In the genomic region with DNA sequence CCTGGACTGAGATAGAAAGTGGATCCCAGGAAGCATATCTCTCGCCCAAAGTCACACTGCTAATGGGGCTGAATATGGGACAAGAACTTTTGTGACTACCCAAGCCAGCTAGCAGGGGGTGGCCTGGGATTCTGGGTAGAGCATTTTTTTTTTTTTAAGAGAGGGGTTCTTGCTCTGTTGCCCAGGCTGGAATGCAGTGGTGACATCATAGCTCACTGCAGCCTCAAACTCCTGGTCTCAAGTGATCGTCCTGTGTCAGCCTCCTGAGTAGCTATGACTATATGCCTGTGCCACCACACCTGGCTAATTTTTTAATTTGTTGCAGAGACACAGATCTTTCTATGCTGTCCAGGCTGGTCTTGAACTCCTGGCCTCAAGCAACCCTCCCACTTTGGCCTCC, we compare ENCODE assay signal across 31 cellular contexts. TPM values are rescaled to one million over a fixed set of nuclear protein-coding genes. Genes with fewer than 3 reads are reported as not detected.
"Had no signal": no experiment of that assay in that cellular context is flagged by ENCODE, and none has a peak within 500 bp of the region (broad histone marks: within the 10 kb centered on the region; RNA-seq: fewer than 3 reads in every experiment).

No MANE protein-coding gene starts in this region.

- H3K27ac Mint-ChIP-seq: activated CD4-positive, alpha-beta memory T cell treated with anti-CD3 and anti-CD28 coated beads for 36 hours; activated CD4-positive, alpha-beta T cell treated with anti-CD3 and anti-CD28 coated beads for 36 hours; activated CD4-positive, alpha-beta T cell treated with anti-CD3 and anti-CD28 coated beads, Interleukin-2, amount 10 ng/mL, durations not matched to agents 24 days and 14 days; activated CD8-positive, alpha-beta T cell treated with anti-CD3 and anti-CD28 coated beads, Interleukin-2, amount 10 ng/mL, durations not matched to agents 7 days and 5 days; activated naive CD4-positive, alpha-beta T cell treated with anti-CD3 and anti-CD28 coated beads, Interleukin-2, amount 10 ng/mL, durations not matched to agents 7 days and 5 days; activated naive CD4-positive, alpha-beta T cell treated with anti-CD3 and anti-CD28 coated beads, Interleukin-2, amount 50 U/mL, for 72 hours; activated naive CD8-positive, alpha-beta T cell treated with anti-CD3 and anti-CD28 coated beads, Interleukin-2, amount 10 ng/mL, durations not matched to agents 7 days and 5 days; activated T-cell treated with anti-CD3 and anti-CD28 coated beads, Interleukin-2, amount 50 U/mL, for 24 hours; activated T-cell treated with anti-CD3 and anti-CD28 coated beads, Interleukin-2, amount 50 U/mL, for 72 hours; endodermal cell had no signal

- H3K9me3 Mint-ChIP-seq: activated T-cell treated with anti-CD3 and anti-CD28 coated beads, Interleukin-2, amount 50 U/mL, for 24 hours; central memory CD8-positive, alpha-beta T cell; dendritic cell treated with granulocyte-macrophage colony-stimulating factor and Interleukin-4, amounts not matched to agents 40 ng/mL and 50 ng/mL, for 4 days had no signal

- H3K36me3 ChIP-seq: brain microvascular endothelial cell had no signal

- ATAC-seq: activated CD4-positive, alpha-beta T cell treated with anti-CD3 and anti-CD28 coated beads for 36 hours; activated CD8-positive, alpha-beta T cell treated with anti-CD3 and anti-CD28 coated beads, Interleukin-2, amount 10 ng/mL, durations not matched to agents 7 days and 5 days; activated naive CD4-positive, alpha-beta T cell treated with anti-CD3 and anti-CD28 coated beads, Interleukin-2, amount 50 U/mL, for 72 hours; activated T-cell treated with anti-CD3 and anti-CD28 coated beads, Interleukin-2, amount 50 U/mL, for 72 hours; esophagus mucosa had no signal

- DNase-seq: activated CD4-positive, alpha-beta memory T cell treated with anti-CD3 and anti-CD28 coated beads for 36 hours; activated CD4-positive, alpha-beta T cell treated with anti-CD3 and anti-CD28 coated beads for 36 hours; activated CD4-positive, alpha-beta T cell treated with anti-CD3 and anti-CD28 coated beads, Interleukin-2, amount 10 ng/mL, durations not matched to agents 24 days and 14 days; activated CD4-positive, CD25-positive, alpha-beta regulatory T cell; activated CD4-positive, CD25-positive, alpha-beta regulatory T cell treated with anti-CD3 and anti-CD28 coated beads, Interleukin-2, amount 50 U/mL, for 72 hours; activated CD8-positive, alpha-beta memory T cell treated with anti-CD3 and anti-CD28 coated beads, Interleukin-2, amount 50 U/mL, for 48 hours; activated CD8-positive, alpha-beta T cell treated with anti-CD3 and anti-CD28 coated beads, Interleukin-2, amount 10 ng/mL, durations not matched to agents 7 days and 5 days; activated gamma-delta T cell; activated naive CD4-positive, alpha-beta T cell; activated naive CD4-positive, alpha-beta T cell treated with anti-CD3 and anti-CD28 coated beads, Interleukin-2, amount 10 ng/mL, durations not matched to agents 7 days and 5 days; activated naive CD8-positive, alpha-beta T cell treated with anti-CD3 and anti-CD28 coated beads, Interleukin-2, amount 10 ng/mL, durations not matched to agents 7 days and 5 days; activated T-cell treated with anti-CD3 and anti-CD28 coated beads for 4 hours; activated T-cell treated with anti-CD3 and anti-CD28 coated beads, Interleukin-2, amount 50 U/mL, for 24 hours; activated T-cell treated with anti-CD3 and anti-CD28 coated beads, Interleukin-2, amount 50 U/mL, for 72 hours; brain microvascular endothelial cell; dorsolateral prefrontal cortex; effector memory CD4-positive, alpha-beta T cell; endodermal cell; foreskin fibroblast; T-helper 2 cell had no signal

- H3K4me3 Mint-ChIP-seq: activated CD4-positive, alpha-beta memory T cell treated with anti-CD3 and anti-CD28 coated beads for 36 hours; activated CD4-positive, alpha-beta T cell treated with anti-CD3 and anti-CD28 coated beads for 36 hours; activated CD4-positive, alpha-beta T cell treated with anti-CD3 and anti-CD28 coated beads, Interleukin-2, amount 10 ng/mL, durations not matched to agents 24 days and 14 days; activated CD8-positive, alpha-beta T cell treated with anti-CD3 and anti-CD28 coated beads, Interleukin-2, amount 10 ng/mL, durations not matched to agents 7 days and 5 days; activated naive CD4-positive, alpha-beta T cell treated with anti-CD3 and anti-CD28 coated beads, Interleukin-2, amount 10 ng/mL, durations not matched to agents 7 days and 5 days; activated naive CD8-positive, alpha-beta T cell treated with anti-CD3 and anti-CD28 coated beads, Interleukin-2, amount 10 ng/mL, durations not matched to agents 7 days and 5 days; activated T-cell treated with anti-CD3 and anti-CD28 coated beads, Interleukin-2, amount 50 U/mL, for 24 hours; activated T-cell treated with anti-CD3 and anti-CD28 coated beads, Interleukin-2, amount 50 U/mL, for 72 hours; central memory CD8-positive, alpha-beta T cell; dendritic cell treated with granulocyte-macrophage colony-stimulating factor and Interleukin-4, amounts not matched to agents 40 ng/mL and 50 ng/mL, for 4 days; endodermal cell had no signal

- H3K27ac ChIP-seq: brain microvascular endothelial cell, coronary artery, dorsolateral prefrontal cortex had no signal

- H3K4me3 ChIP-seq: coronary artery, dorsolateral prefrontal cortex had no signal

- FAIRE-seq: astrocyte, bronchial epithelial cell, frontal cortex had no signal

- H3K36me3 Mint-ChIP-seq: activated CD4-positive, alpha-beta memory T cell treated with anti-CD3 and anti-CD28 coated beads for 36 hours; activated naive CD4-positive, alpha-beta T cell treated with anti-CD3 and anti-CD28 coated beads, Interleukin-2, amount 10 ng/mL, durations not matched to agents 7 days and 5 days; activated naive CD8-positive, alpha-beta T cell treated with anti-CD3 and anti-CD28 coated beads, Interleukin-2, amount 10 ng/mL, durations not matched to agents 7 days and 5 days had no signal

RNA-seq across cellular contexts. Expression of a gene that starts 20.6 kb away (rescaled TPM):
- total RNA-seq: activated CD4-positive, alpha-beta memory T cell treated with anti-CD3 and anti-CD28 coated beads for 36 hours; activated CD4-positive, alpha-beta T cell treated with anti-CD3 and anti-CD28 coated beads for 36 hours; activated CD4-positive, alpha-beta T cell treated with anti-CD3 and anti-CD28 coated beads, Interleukin-2, amount 10 ng/mL, durations not matched to agents 24 days and 14 days; activated CD8-positive, alpha-beta memory T cell treated with anti-CD3 and anti-CD28 coated beads for 36 hours; activated CD8-positive, alpha-beta T cell treated with anti-CD3 and anti-CD28 coated beads, Interleukin-2, amount 10 ng/mL, durations not matched to agents 7 days and 5 days; activated naive CD4-positive, alpha-beta T cell treated with anti-CD3 and anti-CD28 coated beads, Interleukin-2, amount 50 U/mL, for 72 hours; activated naive CD8-positive, alpha-beta T cell treated with anti-CD3 and anti-CD28 coated beads, Interleukin-2, amount 10 ng/mL, durations not matched to agents 7 days and 5 days; bronchial epithelial cell; epithelial cell of proximal tubule; frontal cortex; T-helper 1 cell treated with Interleukin-12 subunit alpha and Interleukin-12 subunit beta and Interleukin-4 antibody, amounts not matched to agents 30 ng/mL and 1 ng/mL, for 36 hours had no signal
